In genomic region chr3:38082296-38082695, GRCh38 we compare ENCODE assay signal across 5 cellular contexts. TPM values are rescaled to one million over a fixed set of nuclear protein-coding genes. Genes with fewer than 3 reads are reported as not detected.
"Had no signal": no experiment of that assay in that cellular context is flagged by ENCODE, and none has a peak within 500 bp of the region (broad histone marks: within the 10 kb centered on the region; RNA-seq: fewer than 3 reads in every experiment).

No MANE protein-coding gene starts in this region.

RNA-seq across cellular contexts. Expression of gene DLEC1, which starts 43.3 kb away (rescaled TPM):
- total RNA-seq: PC-3, RPMI7951, SJCRH30, SJSA1, SK-MEL-5 had no signal
